Comparison of ENCODE assay signal across 17 cellular contexts in the genomic region with DNA sequence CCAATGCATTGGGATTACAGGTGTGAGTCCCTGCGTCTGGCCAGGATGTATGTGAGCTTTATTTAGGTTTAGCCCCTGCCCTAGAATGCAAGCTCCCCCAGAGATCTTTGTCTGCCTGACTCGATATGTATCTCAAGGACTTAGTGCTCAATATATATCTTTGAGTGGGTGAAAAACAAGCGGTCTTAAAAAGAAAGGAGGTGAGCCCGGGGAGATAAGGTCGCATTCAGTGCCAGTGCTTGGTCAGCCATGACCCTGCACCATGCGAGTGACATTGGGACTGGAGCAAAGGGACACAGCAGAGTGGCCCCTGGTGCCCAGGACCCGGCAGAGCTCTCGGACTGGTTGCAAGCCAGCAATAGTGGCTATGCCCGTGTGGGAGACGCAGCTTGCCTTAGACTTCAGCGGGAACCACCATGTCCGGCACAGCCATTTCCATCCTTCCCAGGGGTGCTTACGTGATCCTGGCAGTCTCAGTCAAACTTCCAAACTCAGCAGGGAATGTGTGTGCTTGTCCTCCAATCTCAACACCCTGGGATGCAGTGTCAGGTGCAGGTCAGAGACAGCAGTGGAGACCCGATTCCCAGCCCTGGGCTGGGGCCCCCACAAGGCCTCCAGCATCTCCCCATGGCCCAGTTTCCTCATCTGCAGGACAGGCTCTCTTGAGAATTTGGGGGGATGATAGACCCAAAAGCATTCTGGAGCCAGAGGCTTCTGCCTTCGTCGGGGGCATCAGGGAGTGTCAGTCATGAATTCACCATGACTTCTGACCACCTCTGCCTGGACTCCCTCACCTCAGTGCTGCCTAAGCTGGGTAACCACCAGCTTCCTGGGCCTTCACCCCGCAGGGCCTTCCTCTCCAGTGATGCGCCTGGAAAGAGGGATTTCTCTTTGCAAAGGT. TPM values are rescaled to one million over a fixed set of nuclear protein-coding genes. Genes with fewer than 3 reads are reported as not detected.
A peak's percentile ranks its signal among the peaks of the same experiment; 100 is the strongest.
DNase-seq lines count a peak whose midpoint lies in the region; ATAC-seq and TF ChIP-seq lines count a peak whose summit lies in the region.
"Had no signal": no experiment of that assay in that cellular context is flagged by ENCODE, and none has a peak within 500 bp of the region (broad histone marks: within the 10 kb centered on the region; RNA-seq: fewer than 3 reads in every experiment).

No MANE protein-coding gene starts in this region.

- H3K9me3 ChIP-seq in T-helper 17 cell (ENCODE audit: control insufficient read depth, low read length, poor library complexity, severe bottlenecking) (no peaks in the 10 kb centered on the region), right atrium auricular region (no peaks in the 10 kb centered on the region), thoracic aorta (no peaks in the 10 kb centered on the region), thyroid gland (no peaks in the 10 kb centered on the region)
- H3K9me3 ChIP-seq: adrenal gland had no signal

- H3K36me3 Mint-ChIP-seq in activated naive CD4-positive, alpha-beta T cell treated with anti-CD3 and anti-CD28 coated beads, Interleukin-2, amount 10 ng/mL, durations not matched to agents 7 days and 5 days: peaks cover 30% of the 10 kb centered on the region
- H3K36me3 Mint-ChIP-seq in T-helper 17 cell (ENCODE audit: low read depth): peaks cover 8% of the 10 kb centered on the region
- H3K36me3 Mint-ChIP-seq: WTC11 had no signal

- H3K4me3 ChIP-seq in right atrium auricular region (peak overlapping the region in 1 of 2 donors; percentile 49), thoracic aorta (peak overlapping the region; percentile 59), thyroid gland (replicated peaks in 1 of 3) (no peak overlapping the region)
- H3K4me3 ChIP-seq: adrenal gland had no signal

- peak overlapping the region; percentile 75 for H3K4me3 Mint-ChIP-seq in activated naive CD4-positive, alpha-beta T cell treated with anti-CD3 and anti-CD28 coated beads, Interleukin-2, amount 10 ng/mL, durations not matched to agents 7 days and 5 days
- H3K4me3 Mint-ChIP-seq in T-helper 17 cell: peak overlapping the region; percentile 99
- H3K4me3 Mint-ChIP-seq: nephron progenitor cell, WTC11 had no signal

- peaks cover 72% of the 10 kb centered on the region for H3K4me1 Mint-ChIP-seq in activated naive CD4-positive, alpha-beta T cell treated with anti-CD3 and anti-CD28 coated beads, Interleukin-2, amount 10 ng/mL, durations not matched to agents 7 days and 5 days
- peaks cover 54% of the 10 kb centered on the region for H3K4me1 Mint-ChIP-seq in T-helper 17 cell

- no peak for TF ChIP-seq POLR2A in thyroid gland (IDR thresholded peaks at IDR 0.05)

- no peaks in the 10 kb centered on the region for H3K36me3 ChIP-seq in right atrium auricular region
- no peaks in the 10 kb centered on the region for H3K36me3 ChIP-seq in thoracic aorta
- H3K36me3 ChIP-seq in thyroid gland: no peaks in the 10 kb centered on the region
- H3K36me3 ChIP-seq: adrenal gland had no signal

- 92 to 93% methylated on average over 18 of the region's 18 CpGs for WGBS in thyroid gland, 2 donors

- no peak for ATAC-seq in T-helper 17 cell
- no peak for ATAC-seq in thoracic aorta (ENCODE audit: insufficient number of reproducible peaks, low FRiP score, low read depth)
- ATAC-seq: WTC11 had no signal

- H3K27me3 Mint-ChIP-seq in activated naive CD4-positive, alpha-beta T cell treated with anti-CD3 and anti-CD28 coated beads, Interleukin-2, amount 10 ng/mL, durations not matched to agents 7 days and 5 days: no peaks in the 10 kb centered on the region
- no peaks in the 10 kb centered on the region for H3K27me3 Mint-ChIP-seq in T-helper 17 cell

- no peaks in the 10 kb centered on the region for H3K27me3 ChIP-seq in right atrium auricular region
- no peaks in the 10 kb centered on the region for H3K27me3 ChIP-seq in thoracic aorta (replicated peaks; ENCODE audit: insufficient read depth)
- H3K27me3 ChIP-seq in thyroid gland: no peaks in the 10 kb centered on the region
- H3K27me3 ChIP-seq: adrenal gland had no signal

- H3K4me1 ChIP-seq in right atrium auricular region (peaks cover 0 to 42% of the 10 kb centered on the region in 2 donors), thoracic aorta (ENCODE audit: control insufficient read depth in 1 of 2, low read depth in 2 of 2) (peaks cover under 1% of the 10 kb centered on the region in 2 donors), thyroid gland (no peaks in the 10 kb centered on the region)
- H3K4me1 ChIP-seq: adrenal gland had no signal

- H3K27ac Mint-ChIP-seq in activated naive CD4-positive, alpha-beta T cell treated with anti-CD3 and anti-CD28 coated beads, Interleukin-2, amount 10 ng/mL, durations not matched to agents 7 days and 5 days: peak overlapping the region; percentile 99
- peak overlapping the region; percentile 99 for H3K27ac Mint-ChIP-seq in T-helper 17 cell
- H3K27ac Mint-ChIP-seq: nephron progenitor cell, WTC11 had no signal

- DNase-seq in activated naive CD4-positive, alpha-beta T cell treated with anti-CD3 and anti-CD28 coated beads, Interleukin-2, amount 10 ng/mL, durations not matched to agents 7 days and 5 days: no peak
- no peak for DNase-seq in activated naive CD4-positive, alpha-beta T cell treated with Interleukin-2 at 50 U/mL for 16 hours
- no peak for DNase-seq in T-helper 17 cell
- DNase-seq in right atrium auricular region (ENCODE audit: low spot score): peak; percentile 52
- no peak for DNase-seq in thoracic aorta (ENCODE audit: low spot score)
- DNase-seq in thyroid gland: no peak
- DNase-seq in medulla oblongata (ENCODE audit: extremely low spot score): no peak
- no peak for DNase-seq in retina
- DNase-seq: DMS79 treated with DMSO at 0.1 percent for 48 hours, NCI-H1694 treated with DMSO at 0.1 percent for 48 hours, nephron progenitor cell had no signal

- CTCF ChIA-PET in activated naive CD4-positive, alpha-beta T cell treated with anti-CD3 and anti-CD28 coated beads, Interleukin-2, amount 10 ng/mL, durations not matched to agents 7 days and 5 days (lab: Charles Lee): interaction anchor here (0.6 to 1.0 kb wide), 2 partner anchors 9 to 59 kb away, joined by 4 read pairs; no protein-coding TSS in a partner anchor

- intact Hi-C loops in thyroid gland (cut with DNase I): no loop called here

- H3K9me3 Mint-ChIP-seq in activated naive CD4-positive, alpha-beta T cell treated with anti-CD3 and anti-CD28 coated beads, Interleukin-2, amount 10 ng/mL, durations not matched to agents 7 days and 5 days: no peaks in the 10 kb centered on the region
- H3K9me3 Mint-ChIP-seq: nephron progenitor cell, WTC11 had no signal

- H3K27ac ChIP-seq in right atrium auricular region (peak overlapping the region in 1 of 2 donors; percentile 88), thoracic aorta (no peak overlapping the region), thyroid gland (no peak overlapping the region)

- TF ChIP-seq CTCF in right atrium auricular region (IDR thresholded peaks at IDR 0.05) (no peak), thoracic aorta (IDR thresholded peaks at IDR 0.05) (no peak), thyroid gland (IDR thresholded peaks at IDR 0.05) (no peak)

RNA-seq across cellular contexts. Expression of a gene that starts 1.8 kb away (rescaled TPM):
- total RNA-seq in T-helper 17 cell: 10 to 100 TPM; 86.4 to 97.2 TPM
- total RNA-seq in right atrium auricular region: 1 to 10 TPM; 5.5 to 5.9 TPM
- 10 to 100 TPM; 22.4 to 22.9 TPM for total RNA-seq in thoracic aorta
- 10 to 100 TPM in 1 of 4 donors, 1 to 10 TPM in 3; 3.0 to 19.8 (median 7.1) TPM for total RNA-seq in thyroid gland
- total RNA-seq: SK-MEL-5 had no signal

RNA-seq across cellular contexts. Expression of a gene that starts 47.0 kb away (rescaled TPM):
- total RNA-seq in T-helper 17 cell: not detected
- not detected for total RNA-seq in right atrium auricular region
- total RNA-seq in thoracic aorta: 10 to 100 TPM in 1 of 2 donors, 1 to 10 TPM in 1; 1.5 to 11.8 TPM
- 1 to 10 TPM; 2.4 to 9.9 (median 5.1) TPM for total RNA-seq in thyroid gland
- total RNA-seq: dermis microvascular lymphatic vessel endothelial cell, fibroblast of villous mesenchyme, SK-MEL-5, skeletal muscle tissue had no signal
